14 cellular contexts compared by ENCODE assay signal in genomic region chr17:73156887-73157870, GRCh38. TPM values are rescaled to one million over a fixed set of nuclear protein-coding genes. Genes with fewer than 3 reads are reported as not detected.
DNase-seq lines count a peak whose midpoint lies in the region; ATAC-seq and TF ChIP-seq lines count a peak whose summit lies in the region.
"Had no signal": no experiment of that assay in that cellular context is flagged by ENCODE, and none has a peak within 500 bp of the region (broad histone marks: within the 10 kb centered on the region; RNA-seq: fewer than 3 reads in every experiment).

No MANE protein-coding gene starts in this region.

- peaks cover 43% of the 10 kb centered on the region for H3K4me1 Mint-ChIP-seq in neural progenitor cell

- H3K27me3 Mint-ChIP-seq in neural progenitor cell (ENCODE audit: insufficient read depth, low read depth): no peaks in the 10 kb centered on the region

- H3K9me2 ChIP-seq in PC-3 (replicated peaks; ENCODE audit: low read length): no peaks in the 10 kb centered on the region

- DNase-seq in DMS 273 (lab: John Stamatoyannopoulos, UW; ENCODE audit: unreplicated experiment) (peak; percentile 79), DMS 273 treated with DMSO at 0.1 percent for 48 hours (lab: John Stamatoyannopoulos, UW) (no peak), PC-3 (no peak), neural progenitor cell (ENCODE audit: low spot score) (peak; percentile 57), mesenteric fat pad (ENCODE audit: low spot score) (no peak)
- DNase-seq: esophagus squamous epithelium had no signal

- no peaks in the 10 kb centered on the region for H3K36me3 ChIP-seq in PC-3 (ENCODE audit: low read depth, low read length)
- H3K36me3 ChIP-seq in neural progenitor cell: no peaks in the 10 kb centered on the region
- H3K36me3 ChIP-seq: esophagus squamous epithelium had no signal

- POLR2A ChIA-PET in PC-3 (lab: Charles Lee; ENCODE audit: unreplicated experiment): interaction anchor here (0.6 kb wide), 3 partner anchors 7 to 564 kb away, joined by 3 to 22 read pairs (median 3); no protein-coding TSS in a partner anchor

- H3K36me3 Mint-ChIP-seq in neural progenitor cell: no peaks in the 10 kb centered on the region

- H3K27ac ChIP-seq in PC-3 (ENCODE audit: low read length) (no peak overlapping the region), neural progenitor cell (no peak overlapping the region)
- H3K27ac ChIP-seq: 22Rv1, esophagus squamous epithelium had no signal

- H3K4me3 ChIP-seq in PC-3 (ENCODE audit: low read length) (no peak overlapping the region), neural progenitor cell (no peak overlapping the region)
- H3K4me3 ChIP-seq: esophagus squamous epithelium had no signal

- ATAC-seq in HG02610 (IDR thresholded peaks at IDR 0.05; ENCODE audit: unreplicated experiment) (peak; percentile 60), PC-3 (0 out of 2 replicates have a peak, but pooled peaks have one; percentile 5), HG02970 (IDR thresholded peaks at IDR 0.05; ENCODE audit: low FRiP score, unreplicated experiment) (no peak), GM21515 (IDR thresholded peaks at IDR 0.05; ENCODE audit: unreplicated experiment) (no peak)

- H3K4me2 ChIP-seq in PC-3 (ENCODE audit: low read length) (no peak overlapping the region), neural progenitor cell (peak overlapping the region; percentile 5)

- H3K79me2 ChIP-seq in PC-3 (ENCODE audit: low read length) (no peaks in the 10 kb centered on the region), neural progenitor cell (ENCODE audit: low read depth) (no peaks in the 10 kb centered on the region)

- no peaks in the 10 kb centered on the region for H4K20me1 ChIP-seq in PC-3 (ENCODE audit: low read length)
- H4K20me1 ChIP-seq in neural progenitor cell (ENCODE audit: low read depth): peaks cover 9% of the 10 kb centered on the region

- peaks cover 3% of the 10 kb centered on the region; the same call in 1 of the 2 replicates for H3K4me1 ChIP-seq in PC-3 (ENCODE audit: insufficient read depth, low read length)
- H3K4me1 ChIP-seq in neural progenitor cell: peaks cover 42% of the 10 kb centered on the region

- no peaks in the 10 kb centered on the region for H3K9me3 Mint-ChIP-seq in neural progenitor cell
- H3K9me3 Mint-ChIP-seq: activated CD4-positive, alpha-beta memory T cell treated with anti-CD3 and anti-CD28 coated beads, Interleukin-2, amount 10 ng/mL, durations not matched to agents 7 days and 5 days; activated naive CD4-positive, alpha-beta T cell treated with anti-CD3 and anti-CD28 coated beads for 36 hours; central memory CD8-positive, alpha-beta T cell had no signal

- no peak overlapping the region for H3K4me3 Mint-ChIP-seq in neural progenitor cell
- H3K4me3 Mint-ChIP-seq: activated CD4-positive, alpha-beta memory T cell treated with anti-CD3 and anti-CD28 coated beads, Interleukin-2, amount 10 ng/mL, durations not matched to agents 7 days and 5 days; activated naive CD4-positive, alpha-beta T cell treated with anti-CD3 and anti-CD28 coated beads for 36 hours; central memory CD8-positive, alpha-beta T cell; T-helper 17 cell had no signal

- no TSS peak for BruUV-seq in PC-3 (replicated peaks; lab: Mats Ljungman, UMichigan)

- intact Hi-C loops in PC-3 (cut with micrococcal nuclease): loop anchor here (1.0 kb wide), 3 partner anchors 154 to 429 kb away; no protein-coding TSS in a partner anchor

- H2AFZ ChIP-seq in PC-3 (ENCODE audit: low read length) (no peak overlapping the region; the same call in 1 of the 2 replicates), neural progenitor cell (replicated peaks) (no peak overlapping the region)

- H3K27ac Mint-ChIP-seq in neural progenitor cell: no peak overlapping the region
- H3K27ac Mint-ChIP-seq: activated CD4-positive, alpha-beta memory T cell treated with anti-CD3 and anti-CD28 coated beads, Interleukin-2, amount 10 ng/mL, durations not matched to agents 7 days and 5 days; activated naive CD4-positive, alpha-beta T cell treated with anti-CD3 and anti-CD28 coated beads for 36 hours; T-helper 17 cell had no signal

- CTCF ChIA-PET in PC-3 (lab: Charles Lee): interaction anchor here (0.5 to 2.2 kb wide), 10 partner anchors 32 to 1308 kb away, joined by 3 to 26 read pairs (median 6); no protein-coding TSS in a partner anchor

- no peaks in the 10 kb centered on the region for H3K9me3 ChIP-seq in PC-3 (ENCODE audit: low read length)
- H3K9me3 ChIP-seq in neural progenitor cell (ENCODE audit: low read depth): no peaks in the 10 kb centered on the region
- H3K9me3 ChIP-seq: esophagus squamous epithelium had no signal

- H3K9ac ChIP-seq in PC-3 (ENCODE audit: low read length) (no peak overlapping the region), neural progenitor cell (no peak overlapping the region)

- 0 out of 2 replicates have a peak, but pooled peaks cover 7% of the 10 kb centered on the region for H3K27me3 ChIP-seq in PC-3 (ENCODE audit: low read length)
- H3K27me3 ChIP-seq in neural progenitor cell: no peaks in the 10 kb centered on the region

- H3F3A ChIP-seq in PC-3 (ENCODE audit: low read length, unreplicated experiment) (no peaks in the 10 kb centered on the region), neural progenitor cell (ENCODE audit: low read depth) (peaks cover 27% of the 10 kb centered on the region)

- TF ChIP-seq CTCF in PC-3 (conservative IDR thresholded peaks at IDR 0.05; ENCODE audit: low read depth, low read length) (no peak), neural progenitor cell (IDR thresholded peaks at IDR 0.05) (no peak)

RNA-seq across cellular contexts. Expression of gene SSTR2, which starts 7.6 kb away (rescaled TPM):
- total RNA-seq in PC-3 (2014; rRNA removed) (not detected in 2 replicates), neural progenitor cell (ENCODE audit: low replicate concordance) (0.43 and 0.74 TPM in 2 replicates), mesenteric fat pad (5.7 TPM)
- total RNA-seq: activated naive CD4-positive, alpha-beta T cell treated with anti-CD3 and anti-CD28 coated beads for 36 hours; T-helper 17 cell had no signal

RNA-seq across cellular contexts. Expression of gene COG1, which starts 35.7 kb away (rescaled TPM):
- total RNA-seq in PC-3 (2014; rRNA removed) (24.1 and 31.6 TPM in 2 replicates), neural progenitor cell (ENCODE audit: low replicate concordance) (11.7 and 22.9 TPM in 2 replicates), mesenteric fat pad (34.8 TPM)

Comparison
In these comparisons a context has a peak if more than half of its experiments do, and no peak if none do; other contexts are left out.
1. DNase-seq: peak in DMS 273 (single experiment) and neural progenitor cell (single experiment); none in DMS 273 treated with DMSO at 0.1 percent for 48 hours (single experiment), PC-3 (single experiment) and mesenteric fat pad (single experiment).
2. ATAC-seq: peak in HG02610 (single experiment) and PC-3 (single experiment); none in HG02970 (single experiment) and GM21515 (single experiment).